In the genomic region with DNA sequence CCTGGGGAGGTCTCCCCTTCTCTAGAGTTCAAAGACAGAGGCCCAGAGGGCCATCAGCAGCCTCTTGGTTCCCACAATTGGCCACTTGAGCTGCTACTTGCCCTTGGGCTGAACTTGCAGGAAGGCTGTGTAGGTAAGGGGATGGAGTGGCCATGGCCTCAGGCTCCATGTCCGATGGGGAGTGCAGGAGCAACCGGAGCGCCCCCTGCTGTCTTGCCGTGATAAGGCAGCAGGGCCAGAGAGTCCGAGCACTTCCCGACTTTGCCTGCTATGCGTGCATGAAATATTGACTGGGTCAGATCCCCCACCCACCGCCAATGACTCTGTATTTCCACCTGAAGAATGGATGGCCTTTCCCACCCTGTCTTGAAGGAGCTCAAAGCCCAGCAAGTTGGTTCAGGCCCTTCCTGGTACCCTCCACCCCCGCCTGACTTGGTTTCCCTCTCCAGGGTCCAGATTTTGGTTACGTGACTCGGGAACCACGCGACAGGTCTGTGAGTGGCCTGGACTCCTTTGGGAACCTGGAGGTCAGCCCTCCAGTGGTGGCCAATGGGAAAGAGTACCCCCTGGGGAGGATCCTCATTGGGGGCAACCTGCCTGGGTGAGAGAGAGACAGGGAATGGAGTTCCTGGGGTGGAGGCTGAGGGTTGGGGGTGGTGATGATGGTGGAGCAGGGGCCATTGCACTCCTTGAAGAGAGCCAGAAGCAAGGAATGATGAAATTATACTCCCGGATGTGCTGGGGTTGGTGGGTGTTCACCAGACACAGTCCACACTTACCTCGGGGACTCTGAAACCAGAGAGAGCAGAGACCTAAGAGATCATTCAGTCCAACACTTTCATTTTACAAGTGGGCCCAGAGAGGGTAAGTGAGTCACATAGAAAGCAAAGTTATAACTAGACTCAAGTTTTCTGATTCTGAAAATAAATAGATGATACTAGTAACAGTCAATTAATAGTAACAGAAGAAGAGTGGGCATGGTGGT, we compare ENCODE assay signal across 8 cellular contexts. TPM values are rescaled to one million over a fixed set of nuclear protein-coding genes. Genes with fewer than 3 reads are reported as not detected.
DNase-seq lines count a peak whose midpoint lies in the region; ATAC-seq, FAIRE-seq and TF ChIP-seq lines count a peak whose summit lies in the region.

No MANE protein-coding gene starts in this region.

- no peaks in the 10 kb centered on the region for H3K27me3 ChIP-seq in BJ (ENCODE audit: control insufficient read depth, insufficient read depth, low read length)

- TF ChIP-seq CTCF in BJ (IDR thresholded peaks at IDR 0.05; ENCODE audit: insufficient read depth, low read depth, low read length) = peak; percentile 78

- peak; percentile 80 for FAIRE-seq in GM18507 (lab: Jason Lieb, UNC)

- H3K4me3 ChIP-seq in BJ (ENCODE audit: low read depth, low read length) = no peak overlapping the region

- CTCF ChIA-PET in BJ (lab: Yijun Ruan, JAX) = interaction anchor here (0.6 to 3.2 kb wide), 18 partner anchors 8 to 149 kb away, joined by 3 to 20 read pairs (median 4); no protein-coding TSS in a partner anchor

- no peaks in the 10 kb centered on the region for H3K9me3 Mint-ChIP-seq in activated T-helper 2 cell treated with anti-CD3 and anti-CD28 coated beads, Interferon-gamma antibody, Interleukin-2, Interleukin-4, amounts not matched to agents 10 μg/mL and 5 μg/mL and 100 μg/mL, durations not matched to agents 14 hours and 24 hours and 36 hours
- H3K9me3 Mint-ChIP-seq in stimulated activated naive B cell treated with anti-CD40 and anti-IgM and Interleukin-4, amounts not matched to agents 10 μg/mL and 1 μg/mL and 100 μg/mL, for 72 hours = no peaks in the 10 kb centered on the region

- DNase-seq in BJ (ENCODE audit: low read depth) = no peak
- peak; percentile 28 for DNase-seq in GM18507 (ENCODE audit: extremely low spot score, insufficient read length, low read depth)
- DNase-seq in NCI-H146 (lab: John Stamatoyannopoulos, UW) = peak; percentile 62
- DNase-seq in activated T-helper 2 cell treated with anti-CD3 and anti-CD28 coated beads, Interferon-gamma antibody, Interleukin-2, Interleukin-4, amounts not matched to agents 10 μg/mL and 5 μg/mL and 100 μg/mL, durations not matched to agents 14 hours and 24 hours and 36 hours (ENCODE audit: low spot score) = peak; percentile 19
- DNase-seq in iPS-NIHi11 (ENCODE audit: low spot score) = peak; percentile 96
- peak; percentile 20 for DNase-seq in stimulated activated naive B cell treated with anti-CD40 and anti-IgM and Interleukin-4, amounts not matched to agents 10 μg/mL and 1 μg/mL and 100 μg/mL, for 72 hours
- DNase-seq in activated gamma-delta T cell (lab: John Stamatoyannopoulos, UW) = no peak
- no peak for DNase-seq in GOT3 (lab: John Stamatoyannopoulos, UW)

- H3K4me1 Mint-ChIP-seq in activated T-helper 2 cell treated with anti-CD3 and anti-CD28 coated beads, Interferon-gamma antibody, Interleukin-2, Interleukin-4, amounts not matched to agents 10 μg/mL and 5 μg/mL and 100 μg/mL, durations not matched to agents 14 hours and 24 hours and 36 hours (ENCODE audit: low read depth) = no peaks in the 10 kb centered on the region
- no peaks in the 10 kb centered on the region for H3K4me1 Mint-ChIP-seq in stimulated activated naive B cell treated with anti-CD40 and anti-IgM and Interleukin-4, amounts not matched to agents 10 μg/mL and 1 μg/mL and 100 μg/mL, for 72 hours

- ATAC-seq in stimulated activated naive B cell treated with anti-CD40 and anti-IgM and Interleukin-4, amounts not matched to agents 10 μg/mL and 1 μg/mL and 100 μg/mL, for 72 hours (replicated peaks) = peak in 1 of 2 donors; percentile 69

- H3K36me3 ChIP-seq in BJ (ENCODE audit: control insufficient read depth, insufficient read depth, low read length) = no peaks in the 10 kb centered on the region

- H3K36me3 Mint-ChIP-seq in activated T-helper 2 cell treated with anti-CD3 and anti-CD28 coated beads, Interferon-gamma antibody, Interleukin-2, Interleukin-4, amounts not matched to agents 10 μg/mL and 5 μg/mL and 100 μg/mL, durations not matched to agents 14 hours and 24 hours and 36 hours (ENCODE audit: low read depth) = no peaks in the 10 kb centered on the region
- H3K36me3 Mint-ChIP-seq in stimulated activated naive B cell treated with anti-CD40 and anti-IgM and Interleukin-4, amounts not matched to agents 10 μg/mL and 1 μg/mL and 100 μg/mL, for 72 hours = no peaks in the 10 kb centered on the region

- no peak overlapping the region for H3K4me3 Mint-ChIP-seq in activated T-helper 2 cell treated with anti-CD3 and anti-CD28 coated beads, Interferon-gamma antibody, Interleukin-2, Interleukin-4, amounts not matched to agents 10 μg/mL and 5 μg/mL and 100 μg/mL, durations not matched to agents 14 hours and 24 hours and 36 hours (ENCODE audit: low read depth)
- no peak overlapping the region for H3K4me3 Mint-ChIP-seq in stimulated activated naive B cell treated with anti-CD40 and anti-IgM and Interleukin-4, amounts not matched to agents 10 μg/mL and 1 μg/mL and 100 μg/mL, for 72 hours

- no peak overlapping the region for H3K27ac Mint-ChIP-seq in activated T-helper 2 cell treated with anti-CD3 and anti-CD28 coated beads, Interferon-gamma antibody, Interleukin-2, Interleukin-4, amounts not matched to agents 10 μg/mL and 5 μg/mL and 100 μg/mL, durations not matched to agents 14 hours and 24 hours and 36 hours
- no peak overlapping the region for H3K27ac Mint-ChIP-seq in stimulated activated naive B cell treated with anti-CD40 and anti-IgM and Interleukin-4, amounts not matched to agents 10 μg/mL and 1 μg/mL and 100 μg/mL, for 72 hours

- no peaks in the 10 kb centered on the region for H3K27me3 Mint-ChIP-seq in activated T-helper 2 cell treated with anti-CD3 and anti-CD28 coated beads, Interferon-gamma antibody, Interleukin-2, Interleukin-4, amounts not matched to agents 10 μg/mL and 5 μg/mL and 100 μg/mL, durations not matched to agents 14 hours and 24 hours and 36 hours (ENCODE audit: low read depth)
- peaks cover 10 to 18% of the 10 kb centered on the region in 2 donors for H3K27me3 Mint-ChIP-seq in stimulated activated naive B cell treated with anti-CD40 and anti-IgM and Interleukin-4, amounts not matched to agents 10 μg/mL and 1 μg/mL and 100 μg/mL, for 72 hours

- intact Hi-C loops in activated T-helper 2 cell treated with anti-CD3 and anti-CD28 coated beads, Interferon-gamma antibody, Interleukin-2, Interleukin-4, amounts not matched to agents 10 μg/mL and 5 μg/mL and 100 μg/mL, durations not matched to agents 14 hours and 24 hours and 36 hours (cut with micrococcal nuclease) = no loop called here

- POLR2A ChIA-PET in BJ (lab: Charles Lee) = no interaction called here

RNA-seq across cellular contexts. Expression of gene PADI3, which starts 25.6 kb away (rescaled TPM):
- polyA plus RNA-seq in BJ (2011; rRNA removed) = not detected in 2 replicates
- 0.05 TPM in 1 of 2 replicates, not detected in the other for polyA minus RNA-seq in BJ (2011; rRNA and poly(A)+ RNA removed)
- total RNA-seq in activated T-helper 2 cell treated with anti-CD3 and anti-CD28 coated beads, Interferon-gamma antibody, Interleukin-2, Interleukin-4, amounts not matched to agents 10 μg/mL and 5 μg/mL and 100 μg/mL, durations not matched to agents 14 hours and 24 hours and 36 hours = not detected in 2 replicates

RNA-seq across cellular contexts. Expression of gene PADI4, which starts 33.5 kb away (rescaled TPM):
- polyA plus RNA-seq in BJ (2011; rRNA removed) = not detected in 2 replicates
- not detected in 2 replicates for polyA minus RNA-seq in BJ (2011; rRNA and poly(A)+ RNA removed)
- not detected in 2 replicates for total RNA-seq in activated T-helper 2 cell treated with anti-CD3 and anti-CD28 coated beads, Interferon-gamma antibody, Interleukin-2, Interleukin-4, amounts not matched to agents 10 μg/mL and 5 μg/mL and 100 μg/mL, durations not matched to agents 14 hours and 24 hours and 36 hours

Comparison
In these comparisons a context has a peak if more than half of its experiments do, and no peak if none do; other contexts are left out.
1. DNase-seq: peak in GM18507 (single experiment), NCI-H146 (single experiment), activated T-helper 2 cell treated with anti-CD3 and anti-CD28 coated beads, Interferon-gamma antibody, Interleukin-2, Interleukin-4, amounts not matched to agents 10 μg/mL and 5 μg/mL and 100 μg/mL, durations not matched to agents 14 hours and 24 hours and 36 hours (single experiment), iPS-NIHi11 (single experiment) and stimulated activated naive B cell treated with anti-CD40 and anti-IgM and Interleukin-4, amounts not matched to agents 10 μg/mL and 1 μg/mL and 100 μg/mL, for 72 hours (single experiment); none in BJ (single experiment), activated gamma-delta T cell (single experiment) and GOT3 (single experiment).